In genomic region chr22:25764270-25765015, GRCh38 we compare ENCODE assay signal across 20 cellular contexts. TPM values are rescaled to one million over a fixed set of nuclear protein-coding genes. Genes with fewer than 3 reads are reported as not detected.
DNase-seq lines count a peak whose midpoint lies in the region; ATAC-seq, FAIRE-seq and TF ChIP-seq lines count a peak whose summit lies in the region.
"Had no signal": no experiment of that assay in that cellular context is flagged by ENCODE, and none has a peak within 500 bp of the region (broad histone marks: within the 10 kb centered on the region; RNA-seq: fewer than 3 reads in every experiment).

No MANE protein-coding gene starts in this region.

- H3K36me3 ChIP-seq in HepG2 (replicated peaks in 1 of 2; ENCODE audit: control insufficient read depth in 1 of 2, insufficient read depth in 2 of 2, low read length in 2 of 2) = no peaks in the 10 kb centered on the region
- H3K36me3 ChIP-seq in right lobe of liver = no peaks in the 10 kb centered on the region
- peaks cover 82% of the 10 kb centered on the region for H3K36me3 ChIP-seq in OCI-LY3 (replicated peaks; ENCODE audit: low read depth, low read length)
- no peaks in the 10 kb centered on the region for H3K36me3 ChIP-seq in kidney (ENCODE audit: control insufficient read depth in 1 of 2, insufficient read depth in 2 of 2, low read length in 2 of 2)

- no peaks in the 10 kb centered on the region for H4K20me1 ChIP-seq in HepG2 (ENCODE audit: insufficient read depth, low read length)
- peaks cover 20% of the 10 kb centered on the region for H4K20me1 ChIP-seq in OCI-LY3 (ENCODE audit: insufficient read depth, low read length)

- H3K27ac ChIP-seq in HepG2 (ENCODE audit: extremely low read length, insufficient read depth, low read length) = no peak overlapping the region
- H3K27ac ChIP-seq in right lobe of liver = no peak overlapping the region
- H3K27ac ChIP-seq in OCI-LY3 (ENCODE audit: low read length) = no peak overlapping the region
- no peak overlapping the region for H3K27ac ChIP-seq in kidney (ENCODE audit: low read depth in 2 of 2, low read length in 2 of 2)

- FAIRE-seq in HepG2 (lab: Jason Lieb, UNC) (no peak), kidney (lab: Jason Lieb, UNC) (no peak)

- in situ Hi-C loops in HepG2 (cut with HindIII; ENCODE audit: extremely low pct_ligation_motif_present, low pct_unique_long_range_greater_than_20kb) = no loop called here

- H3K27me3 ChIP-seq in HepG2 (ENCODE audit: control insufficient read depth in 1 of 2, insufficient read depth in 2 of 2, low read length in 2 of 2) (peaks cover 6 to 13% of the 10 kb centered on the region in 2 experiments; a peak in 3 of 5 replicates), right lobe of liver (no peaks in the 10 kb centered on the region), OCI-LY3 (ENCODE audit: low read depth, low read length) (no peaks in the 10 kb centered on the region)

- 19% methylated on average over 3 of the region's 8 CpGs for WGBS in HepG2 (ENCODE audit: low lambda C conversion rate)
- WGBS in right lobe of liver (ENCODE audit: insufficient coverage, low coverage, low lambda C conversion rate, missing lambda C conversion rate) = 46% methylated on average over 5 of the region's 8 CpGs

- no TSS peak for BruUV-seq in HepG2 (replicated peaks; lab: Mats Ljungman, UMichigan)

- no peak for TF ChIP-seq RAD21 in HepG2 (CRISPR knock-in tag; IDR thresholded peaks at IDR 0.05)

- H3K79me2 ChIP-seq in HepG2 (ENCODE audit: insufficient read depth, low read length) (no peaks in the 10 kb centered on the region), OCI-LY3 (ENCODE audit: low read length) (peaks cover 17% of the 10 kb centered on the region)

- no peak overlapping the region for H3K4me3 ChIP-seq in HepG2 (replicated peaks in 1 of 3; ENCODE audit: insufficient read depth in 1 of 3, low read depth in 2 of 3, low read length in 3 of 3)
- H3K4me3 ChIP-seq in right lobe of liver = no peak overlapping the region
- no peak overlapping the region for H3K4me3 ChIP-seq in OCI-LY3 (ENCODE audit: low read length)
- H3K4me3 ChIP-seq in kidney (ENCODE audit: low read length in 2 of 2) = no peak overlapping the region

- H3K9ac ChIP-seq in HepG2 (ENCODE audit: insufficient read depth, low read depth, low read length) (no peak overlapping the region), OCI-LY3 (ENCODE audit: low read length) (no peak overlapping the region), kidney (ENCODE audit: low read length in 2 of 2) (no peak overlapping the region)

- TF ChIP-seq POLR2A in HepG2 (IDR thresholded peaks at IDR 0.05; ENCODE audit: insufficient read depth in 1 of 2, low read depth in 2 of 2, low read length in 2 of 2) (no peak), right lobe of liver (IDR thresholded peaks at IDR 0.05) (no peak)

- no peak overlapping the region for H2AFZ ChIP-seq in HepG2 (ENCODE audit: low read length)
- H2AFZ ChIP-seq in OCI-LY3 (ENCODE audit: low read depth, low read length) = no peak overlapping the region

- H3K9me3 ChIP-seq in HepG2 (ENCODE audit: low read length) (peaks cover 18% of the 10 kb centered on the region), right lobe of liver (no peaks in the 10 kb centered on the region), OCI-LY3 (ENCODE audit: insufficient read depth, low read length) (peaks cover 12% of the 10 kb centered on the region; the same call in 1 of the 2 replicates), kidney (ENCODE audit: control insufficient read depth in 1 of 2, low read length in 2 of 2) (peaks cover 5 to 10% of the 10 kb centered on the region in 2 donors)

- H3K4me2 ChIP-seq in HepG2 (ENCODE audit: low read depth, low read length) = no peak overlapping the region
- no peak overlapping the region for H3K4me2 ChIP-seq in OCI-LY3 (ENCODE audit: low read length)

- CTCF ChIA-PET in HepG2 (lab: Yijun Ruan, JAX; ENCODE audit: low intra/inter-chr PET ratio, low total read pairs) = no interaction called here

- TF ChIP-seq EP300 in HepG2 (IDR thresholded peaks at IDR 0.05; ENCODE audit: low read depth in 2 of 2, low read length in 2 of 2) = no peak
- TF ChIP-seq EP300 in HepG2 (CRISPR knock-in tag; IDR thresholded peaks at IDR 0.05; ENCODE audit: borderline replicate concordance) = no peak

- no peak for DNase-seq in HepG2 (ENCODE audit: low spot score)
- no peak for DNase-seq in right lobe of liver
- peak; percentile 28 for DNase-seq in iPS DF 4.7 (ENCODE audit: extremely low read depth, low spot score)
- no peak for DNase-seq in kidney
- no peak for DNase-seq in stimulated activated CD4-positive, alpha-beta T cell treated with anti-CD3 and anti-CD28 coated beads, Interleukin-4, amount 100 ng/mL, for 24 hours
- no peak for DNase-seq in AML-193 (lab: John Stamatoyannopoulos, UW)
- DNase-seq: activated CD8-positive, alpha-beta memory T cell treated with anti-CD3 and anti-CD28 coated beads, Interleukin-2, amount 50 U/mL, for 48 hours; activated gamma-delta T cell; anterior cingulate cortex; Calu3; KG1; left ventricle myocardium superior; NCI-H1048; NCI-H2081 treated with DMSO at 0.1 percent for 48 hours; NCI-H510A; OCI-M1; stimulated activated CD4-positive, alpha-beta T cell treated with anti-CD3 and anti-CD28 coated beads, Interleukin-2, amount 100 ng/mL, for 24 hours had no signal

- intact Hi-C loops in HepG2 (cut with micrococcal nuclease; ENCODE audit: unreplicated experiment) (no loop called here), right lobe of liver (cut with DNase I) (loop anchor here in 1 of 2 donors (10.0 kb wide), 1 partner anchor 290 kb away; no protein-coding TSS in a partner anchor), kidney (cut with DNase I) (no loop called here)

- no peak for ATAC-seq in HepG2
- no peak for ATAC-seq in right lobe of liver
- ATAC-seq in HG03097 (IDR thresholded peaks at IDR 0.05; ENCODE audit: low FRiP score, unreplicated experiment) = no peak
- ATAC-seq: sciatic nerve had no signal

- TF ChIP-seq CTCF in HepG2 (CRISPR knock-in tag; IDR thresholded peaks at IDR 0.05) (peak; percentile 44), right lobe of liver (IDR thresholded peaks at IDR 0.05) (no peak), OCI-LY3 (IDR thresholded peaks at IDR 0.05; ENCODE audit: low read depth, low read length) (peak; percentile 36), kidney (IDR thresholded peaks at IDR 0.05; ENCODE audit: borderline replicate concordance, extremely low read depth, insufficient read depth) (no peak)

- H3K4me1 ChIP-seq in HepG2 (ENCODE audit: insufficient read depth, low read length) (peaks cover 30% of the 10 kb centered on the region), right lobe of liver (no peaks in the 10 kb centered on the region), OCI-LY3 (ENCODE audit: low read length) (peaks cover 20% of the 10 kb centered on the region), kidney (ENCODE audit: control insufficient read depth in 1 of 2, insufficient read depth in 1 of 2, low read depth in 1 of 2, low read length in 2 of 2) (no peaks in the 10 kb centered on the region)

- POLR2A ChIA-PET in HepG2 (lab: Yijun Ruan, JAX) = no interaction called here

TF ChIP-seq in HepG2, 621 proteins besides CTCF, POLR2A, EP300 and RAD21 (continues in another document):
- TF ChIP-seq ZNF629 (CRISPR knock-in tag; conservative IDR thresholded peaks at IDR 0.05) (peak; percentile 53; the same call in 1 of the 2 replicates), ZNF75D (CRISPR knock-in tag; IDR thresholded peaks at IDR 0.05; ENCODE audit: borderline replicate concordance) (no peak), SKI (IDR thresholded peaks at IDR 0.05; ENCODE audit: partially characterized antibody) (no peak), GABPA (IDR thresholded peaks at IDR 0.05; ENCODE audit: low read depth, low read length) (no peak), GABPA (CRISPR knock-in tag; IDR thresholded peaks at IDR 0.05; ENCODE audit: low read depth) (no peak), ZKSCAN1 (IDR thresholded peaks at IDR 0.05; ENCODE audit: low read length) (no peak), KDM1A (CRISPR knock-in tag; IDR thresholded peaks at IDR 0.05) (0 out of 2 replicates have a peak, but pooled peaks have one; percentile 22), ZNF143 (CRISPR knock-in tag; IDR thresholded peaks at IDR 0.05) (peak; percentile 79)

RNA-seq across cellular contexts. Expression of gene MYO18B, which starts 22.5 kb away (rescaled TPM):
- total RNA-seq in HepG2 (2016; rRNA removed; fragmentation: Illumina TruSeq; extraction: Trizol) = 0.04 TPM in 1 of 2 replicates, not detected in the other
- total RNA-seq in HepG2 (2016; cell fraction: cytosol; rRNA removed; fragmentation: Illumina TruSeq; extraction: Trizol; ENCODE audit: low read depth) = not detected in 2 replicates
- total RNA-seq in HepG2 (2016; cell fraction: insoluble cytoplasmic fraction; rRNA removed; fragmentation: Illumina TruSeq; extraction: Trizol) = 0.04 TPM in 1 of 2 replicates, not detected in the other
- 0.17 TPM in 1 of 2 replicates, not detected in the other for total RNA-seq in HepG2 (2016; cell fraction: membrane; rRNA removed; fragmentation: Illumina TruSeq; extraction: Trizol)
- total RNA-seq in HepG2 (2016; cell fraction: nucleus; rRNA removed; fragmentation: Illumina TruSeq; extraction: Trizol) = 0.06 TPM in 1 of 2 replicates, not detected in the other
- 0.01 and 0.22 TPM in 2 replicates for polyA plus RNA-seq in HepG2 (2011; rRNA removed)
- 0.01 and 0.06 TPM in 2 replicates for polyA plus RNA-seq in HepG2 (2011; cell fraction: cytosol; rRNA removed)
- 0.32 and 0.33 TPM in 2 replicates for polyA plus RNA-seq in HepG2 (2011; cell fraction: nucleus; rRNA removed)
- 0.07 and 0.23 TPM in 2 replicates for polyA plus RNA-seq in HepG2 (2012)
- not detected in 2 replicates for polyA plus RNA-seq in HepG2 (2016; cell fraction: cytosol; fragmentation: Illumina TruSeq; extraction: Trizol; ENCODE audit: low read depth)
- polyA plus RNA-seq in HepG2 (2016; cell fraction: insoluble cytoplasmic fraction; fragmentation: Illumina TruSeq; extraction: Trizol; ENCODE audit: low read depth) = 0.03 TPM in 1 of 2 replicates, not detected in the other
- polyA plus RNA-seq in HepG2 (2016; cell fraction: membrane; fragmentation: Illumina TruSeq; extraction: Trizol; ENCODE audit: low read depth) = not detected in 2 replicates
- polyA plus RNA-seq in HepG2 (2016; cell fraction: nucleus; fragmentation: Illumina TruSeq; extraction: Trizol; ENCODE audit: insufficient read depth, low read depth) = not detected in 2 replicates
- polyA minus RNA-seq in HepG2 (2011; rRNA and poly(A)+ RNA removed; ENCODE audit: low replicate concordance) = 0.05 and 0.08 TPM in 2 replicates
- not detected in 2 replicates for polyA minus RNA-seq in HepG2 (2011; cell fraction: cytosol; rRNA and poly(A)+ RNA removed)
- 0.13 and 0.99 TPM in 2 replicates for polyA minus RNA-seq in HepG2 (2011; cell fraction: nucleus; rRNA and poly(A)+ RNA removed)
- under 1 TPM in 5 of 6 experiments, not detected in 1; 0.04 to 0.56 (median 0.07) TPM for total RNA-seq in right lobe of liver
- total RNA-seq in kidney = 0.41 TPM
- polyA plus RNA-seq in kidney (ENCODE audit: insufficient read depth, low read depth, low replicate concordance) = 0.19 TPM
- total RNA-seq: sciatic nerve had no signal

Comparison
In these comparisons a context has a peak if more than half of its experiments do, and no peak if none do; other contexts are left out.
1. CTCF ChIP-seq: peak in HepG2 (single experiment) and OCI-LY3 (single experiment); none in right lobe of liver (0 of 4) and kidney (single experiment).